18 cellular contexts compared by ENCODE assay signal in genomic region chr5:143204474-143205246, GRCh38.
DNase-seq lines count a peak whose midpoint lies in the region; ATAC-seq, FAIRE-seq and TF ChIP-seq lines count a peak whose summit lies in the region.
"Had no signal": no experiment of that assay in that cellular context is flagged by ENCODE, and none has a peak within 500 bp of the region (broad histone marks: within the 10 kb centered on the region; RNA-seq: fewer than 3 reads in every experiment).

No MANE protein-coding gene starts in this region.

- ATAC-seq in heart right ventricle = peak in 5 of 8 donors; percentile 12 to 50 (median 24)
- no peak for ATAC-seq in Right ventricle myocardium inferior
- ATAC-seq in thoracic aorta (ENCODE audit: insufficient number of reproducible peaks, low FRiP score, low read depth) = no peak
- ATAC-seq in HG03097 (IDR thresholded peaks at IDR 0.05; ENCODE audit: low FRiP score, unreplicated experiment) = no peak
- ATAC-seq in GM21526 (IDR thresholded peaks at IDR 0.05; ENCODE audit: low FRiP score, unreplicated experiment) = no peak
- ATAC-seq: HepG2 had no signal

- H3K27me3 Mint-ChIP-seq in astrocyte (ENCODE audit: low read depth, unreplicated experiment) = no peaks in the 10 kb centered on the region

- no peak for TF ChIP-seq CTCF in heart right ventricle (IDR thresholded peaks at IDR 0.05)
- TF ChIP-seq CTCF in astrocyte (IDR thresholded peaks at IDR 0.05; ENCODE audit: insufficient read depth, low read depth, low read length) = no peak
- TF ChIP-seq CTCF in fibroblast of the aortic adventitia (IDR thresholded peaks at IDR 0.05; ENCODE audit: insufficient read depth, low read length) = no peak
- TF ChIP-seq CTCF in thoracic aorta (IDR thresholded peaks at IDR 0.05) = no peak

- no peak overlapping the region for H3K4me3 ChIP-seq in heart right ventricle
- H3K4me3 ChIP-seq in astrocyte (ENCODE audit: insufficient read depth, low read depth, low read length) = no peak overlapping the region
- H3K4me3 ChIP-seq in fibroblast of the aortic adventitia (ENCODE audit: low read depth, low read length) = no peak overlapping the region
- no peak overlapping the region for H3K4me3 ChIP-seq in thoracic aorta
- H3K4me3 ChIP-seq: A549, colonic mucosa had no signal

- H4K20me1 ChIP-seq in astrocyte (ENCODE audit: insufficient read depth, low read length) = no peaks in the 10 kb centered on the region

- H3K9me3 Mint-ChIP-seq in astrocyte (ENCODE audit: unreplicated experiment) = no peaks in the 10 kb centered on the region

- H3K4me1 ChIP-seq in heart right ventricle (peaks cover 5 to 78% (median 63%) of the 10 kb centered on the region in 9 donors), astrocyte (ENCODE audit: insufficient read depth, low read length) (peaks cover 26% of the 10 kb centered on the region), thoracic aorta (ENCODE audit: control insufficient read depth in 1 of 2, low read depth in 2 of 2) (peaks cover 10 to 30% of the 10 kb centered on the region in 2 donors)
- H3K4me1 ChIP-seq: colonic mucosa had no signal

- no peaks in the 10 kb centered on the region for H3K36me3 Mint-ChIP-seq in astrocyte (ENCODE audit: low read depth, unreplicated experiment)

- no peak overlapping the region for H2AFZ ChIP-seq in astrocyte (ENCODE audit: low read depth, low read length)

- FAIRE-seq in astrocyte (lab: Jason Lieb, UNC) = no peak
- FAIRE-seq: A549, HepG2 had no signal

- no peaks in the 10 kb centered on the region for H3K36me3 ChIP-seq in heart right ventricle
- H3K36me3 ChIP-seq in astrocyte (ENCODE audit: insufficient read depth, low read length) = no peaks in the 10 kb centered on the region
- H3K36me3 ChIP-seq in thoracic aorta = no peaks in the 10 kb centered on the region
- H3K36me3 ChIP-seq: colonic mucosa had no signal

- WGBS in heart right ventricle, 2 donors = 60 to 61% methylated on average over 7 of the region's 7 CpGs

- peak overlapping the region in 7 of 10 donors; percentile 23 to 67 (median 55) for H3K27ac ChIP-seq in heart right ventricle
- H3K27ac ChIP-seq in astrocyte (ENCODE audit: low read depth, low read length) = peak overlapping the region; percentile 81
- peak overlapping the region; percentile 28 to 49 for H3K27ac ChIP-seq in thoracic aorta
- H3K27ac ChIP-seq: colonic mucosa had no signal

- DNase-seq in heart right ventricle (no peak), Right ventricle myocardium inferior (ENCODE audit: missing footprints) (no peak), astrocyte (ENCODE audit: low read depth) (peak; percentile 77), fibroblast of the aortic adventitia (ENCODE audit: low read depth) (peak; percentile 76), thoracic aorta (ENCODE audit: low spot score) (no peak), SIG-M5 (lab: John Stamatoyannopoulos, UW) (no peak)
- DNase-seq: activated CD8-positive, alpha-beta memory T cell treated with anti-CD3 and anti-CD28 coated beads for 24 hours; colonic mucosa; DND-41; head of caudate nucleus; NCI-H1048; NCI-H774; occipital lobe; stimulated activated naive CD4-positive, alpha-beta T cell treated with Interleukin-2 at 50 U/mL for 16 hours had no signal

- peak overlapping the region; percentile 60 for H3K9ac ChIP-seq in astrocyte (ENCODE audit: low read length)

- H3K4me3 Mint-ChIP-seq in astrocyte (ENCODE audit: unreplicated experiment) = no peak overlapping the region

- H3K27ac Mint-ChIP-seq in astrocyte (ENCODE audit: unreplicated experiment) = peak overlapping the region; percentile 53

- intact Hi-C loops in heart right ventricle (cut with DNase I) = loop anchor here in 5 of 10 donors (5.0 to 10.0 kb wide), 3 partner anchors 193 to 200 kb away; partner anchors contain the start of gene NR3C1 (in 4 of the 5)
- intact Hi-C loops in Right ventricle myocardium inferior (cut with DNase I) = loop anchor here (5.0 kb wide), 2 partner anchors 97 to 202 kb away; no protein-coding TSS in a partner anchor

- peaks cover 45% of the 10 kb centered on the region for H3K4me1 Mint-ChIP-seq in astrocyte (ENCODE audit: low read depth, unreplicated experiment)

- H3K4me2 ChIP-seq in astrocyte (ENCODE audit: low read length) = peak overlapping the region; percentile 12
- H3K4me2 ChIP-seq: A549 had no signal

- peaks cover 0 to 9% (median 0%) of the 10 kb centered on the region in 11 donors for H3K9me3 ChIP-seq in heart right ventricle
- no peaks in the 10 kb centered on the region for H3K9me3 ChIP-seq in astrocyte (ENCODE audit: insufficient read depth, low read depth, low read length)
- no peaks in the 10 kb centered on the region for H3K9me3 ChIP-seq in thoracic aorta
- H3K9me3 ChIP-seq: colonic mucosa had no signal

- no peaks in the 10 kb centered on the region for H3K79me2 ChIP-seq in astrocyte (ENCODE audit: insufficient read depth, low read length)

- H3K27me3 ChIP-seq in heart right ventricle (no peaks in the 10 kb centered on the region), astrocyte (ENCODE audit: insufficient read depth, low read length) (no peaks in the 10 kb centered on the region), thoracic aorta (replicated peaks; ENCODE audit: insufficient read depth) (no peaks in the 10 kb centered on the region)
- H3K27me3 ChIP-seq: colonic mucosa had no signal

Comparison
In these comparisons a context has a peak if more than half of its experiments do, and no peak if none do; other contexts are left out.
1. ATAC-seq: peak in heart right ventricle (5 of 8); none in Right ventricle myocardium inferior (single experiment), thoracic aorta (single experiment), HG03097 (single experiment) and GM21526 (single experiment).
2. DNase-seq: peak in astrocyte (single experiment) and fibroblast of the aortic adventitia (single experiment); none in heart right ventricle (0 of 2), Right ventricle myocardium inferior (single experiment), thoracic aorta (single experiment) and SIG-M5 (single experiment).
3. Peak in every context shown above with its lines, with median percentiles within 50 percentile points of each other: H3K27ac ChIP-seq.